In the genomic region with DNA sequence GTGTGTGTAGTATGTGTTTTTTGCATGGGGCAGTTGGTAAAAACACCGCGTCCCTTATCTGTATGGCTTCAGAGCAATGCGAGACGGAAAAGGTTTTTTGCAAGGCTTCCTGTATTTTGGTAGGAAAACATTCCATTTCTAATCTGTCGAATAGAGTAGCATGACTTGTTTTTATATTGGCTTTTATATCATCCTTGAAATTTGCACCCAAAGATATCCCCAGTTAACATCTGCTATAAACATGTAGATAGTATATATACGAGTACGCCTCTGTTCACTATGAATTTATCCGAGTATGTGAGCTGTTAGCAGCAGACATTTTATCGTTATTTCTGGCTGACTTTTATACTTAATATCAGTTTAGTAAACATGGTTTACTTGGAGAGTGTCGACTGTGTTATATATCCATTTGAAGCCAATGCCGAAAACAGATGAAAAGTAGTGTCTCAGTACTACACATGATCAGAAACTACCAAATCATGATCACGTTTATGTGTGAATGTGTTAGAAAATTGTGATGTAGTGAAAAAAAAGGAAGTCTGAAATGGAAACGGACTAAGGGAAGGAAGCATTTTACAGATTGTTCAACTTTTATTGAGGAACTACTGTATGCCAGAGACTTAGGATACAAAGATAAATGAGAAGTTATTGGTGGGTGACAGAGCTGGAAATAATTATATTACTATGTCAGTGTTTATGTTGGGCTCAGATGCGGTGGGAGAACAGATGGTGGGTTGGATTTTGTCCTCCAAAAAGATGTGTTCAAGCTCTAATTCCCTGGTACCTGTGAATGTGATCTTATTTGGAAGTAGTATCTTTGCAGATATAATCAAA, we compare ENCODE assay signal across 8 cellular contexts. TPM values are rescaled to one million over a fixed set of nuclear protein-coding genes. Genes with fewer than 3 reads are reported as not detected.
A peak's percentile ranks its signal among the peaks of the same experiment; 100 is the strongest.
DNase-seq lines count a peak whose midpoint lies in the region; ATAC-seq, FAIRE-seq and TF ChIP-seq lines count a peak whose summit lies in the region.

No MANE protein-coding gene starts in this region.

- H3K36me3 ChIP-seq in WERI-Rb-1, result peaks cover 15% of the 10 kb centered on the region
- peaks cover 12% of the 10 kb centered on the region in 2 donors for H3K36me3 ChIP-seq in kidney (ENCODE audit: control insufficient read depth in 1 of 2, insufficient read depth in 2 of 2, low read length in 2 of 2)
- H3K36me3 ChIP-seq in upper lobe of right lung, result peaks cover 16% of the 10 kb centered on the region

- peak overlapping the region; percentile 93 to 97 for H3K9ac ChIP-seq in kidney (ENCODE audit: low read length in 2 of 2)

- peak overlapping the region; percentile 97 for H3K27ac ChIP-seq in WERI-Rb-1
- H3K27ac ChIP-seq in kidney (ENCODE audit: low read depth in 2 of 2, low read length in 2 of 2), result peak overlapping the region; percentile 93 to 94
- peak overlapping the region; percentile 99 for H3K27ac ChIP-seq in upper lobe of right lung

- no peak overlapping the region for H3K27ac Mint-ChIP-seq in stimulated activated naive B cell treated with anti-CD40 and anti-IgM and Interleukin-4, amounts not matched to agents 10 μg/mL and 1 μg/mL and 100 μg/mL, for 72 hours
- H3K27ac Mint-ChIP-seq in progenitor cell of endocrine pancreas, result no peak overlapping the region

- no peaks in the 10 kb centered on the region for H3K27me3 Mint-ChIP-seq in stimulated activated naive B cell treated with anti-CD40 and anti-IgM and Interleukin-4, amounts not matched to agents 10 μg/mL and 1 μg/mL and 100 μg/mL, for 72 hours
- H3K27me3 Mint-ChIP-seq in progenitor cell of endocrine pancreas, result no peaks in the 10 kb centered on the region

- DNase-seq in SHP77 treated with DMSO at 0.1 percent for 48 hours (lab: John Stamatoyannopoulos, UW) (peak; percentile 38), SHP77 (lab: John Stamatoyannopoulos, UW) (no peak), WERI-Rb-1 (no peak), kidney (no peak), upper lobe of right lung (no peak), NCI-H1930 (lab: John Stamatoyannopoulos, UW) (no peak), progenitor cell of endocrine pancreas (ENCODE audit: low spot score, unreplicated experiment) (no peak)
- DNase-seq in stimulated activated naive B cell treated with anti-CD40 and anti-IgM and Interleukin-4, amounts not matched to agents 10 μg/mL and 1 μg/mL and 100 μg/mL, for 72 hours, result no peak

- H3K4me1 ChIP-seq in kidney (ENCODE audit: control insufficient read depth in 1 of 2, insufficient read depth in 1 of 2, low read depth in 1 of 2, low read length in 2 of 2), result peaks cover 22 to 41% of the 10 kb centered on the region in 2 donors
- H3K4me1 ChIP-seq in upper lobe of right lung, result peaks cover 37% of the 10 kb centered on the region

- no peak for FAIRE-seq in kidney (lab: Jason Lieb, UNC)

- TF ChIP-seq CTCF in WERI-Rb-1 (IDR thresholded peaks at IDR 0.05; ENCODE audit: low read depth, low read length) (no peak), kidney (IDR thresholded peaks at IDR 0.05; ENCODE audit: borderline replicate concordance, extremely low read depth, insufficient read depth) (no peak), upper lobe of right lung (IDR thresholded peaks at IDR 0.05) (no peak), progenitor cell of endocrine pancreas (IDR thresholded peaks at IDR 0.05; ENCODE audit: unreplicated experiment) (no peak)

- H3K27me3 ChIP-seq in WERI-Rb-1 (ENCODE audit: insufficient read depth, low read depth, severe bottlenecking) (no peaks in the 10 kb centered on the region), upper lobe of right lung (no peaks in the 10 kb centered on the region)

- intact Hi-C loops in kidney (cut with DNase I), result no loop called here
- intact Hi-C loops in upper lobe of right lung (cut with DNase I), result no loop called here

- H3K4me3 ChIP-seq in WERI-Rb-1 (ENCODE audit: low read depth, low read length), result peak overlapping the region; percentile 86
- peak overlapping the region; percentile 84 to 93 for H3K4me3 ChIP-seq in kidney (ENCODE audit: low read length in 2 of 2)
- H3K4me3 ChIP-seq in upper lobe of right lung, result peak overlapping the region; percentile 77

- no peaks in the 10 kb centered on the region for H3K9me3 Mint-ChIP-seq in stimulated activated naive B cell treated with anti-CD40 and anti-IgM and Interleukin-4, amounts not matched to agents 10 μg/mL and 1 μg/mL and 100 μg/mL, for 72 hours
- H3K9me3 Mint-ChIP-seq in progenitor cell of endocrine pancreas (ENCODE audit: low read depth), result no peaks in the 10 kb centered on the region

- H3K36me3 Mint-ChIP-seq in stimulated activated naive B cell treated with anti-CD40 and anti-IgM and Interleukin-4, amounts not matched to agents 10 μg/mL and 1 μg/mL and 100 μg/mL, for 72 hours, result peaks cover 15% of the 10 kb centered on the region in 2 donors
- peaks cover 16% of the 10 kb centered on the region for H3K36me3 Mint-ChIP-seq in progenitor cell of endocrine pancreas (ENCODE audit: insufficient read depth)

- H3K9me3 ChIP-seq in WERI-Rb-1 (ENCODE audit: severe bottlenecking) (no peaks in the 10 kb centered on the region), kidney (ENCODE audit: control insufficient read depth in 1 of 2, low read length in 2 of 2) (no peaks in the 10 kb centered on the region), upper lobe of right lung (no peaks in the 10 kb centered on the region)

- H3K4me3 Mint-ChIP-seq in stimulated activated naive B cell treated with anti-CD40 and anti-IgM and Interleukin-4, amounts not matched to agents 10 μg/mL and 1 μg/mL and 100 μg/mL, for 72 hours, result no peak overlapping the region
- H3K4me3 Mint-ChIP-seq in progenitor cell of endocrine pancreas (ENCODE audit: low read depth), result no peak overlapping the region

- peaks cover 10% of the 10 kb centered on the region in 2 donors for H3K4me1 Mint-ChIP-seq in stimulated activated naive B cell treated with anti-CD40 and anti-IgM and Interleukin-4, amounts not matched to agents 10 μg/mL and 1 μg/mL and 100 μg/mL, for 72 hours
- peaks cover 22% of the 10 kb centered on the region for H3K4me1 Mint-ChIP-seq in progenitor cell of endocrine pancreas (ENCODE audit: low read depth)

- no peak for ATAC-seq in upper lobe of right lung
- ATAC-seq in stimulated activated naive B cell treated with anti-CD40 and anti-IgM and Interleukin-4, amounts not matched to agents 10 μg/mL and 1 μg/mL and 100 μg/mL, for 72 hours (replicated peaks), result no peak

RNA-seq across cellular contexts. Expression of a gene that starts 1.1 kb away (rescaled TPM):
- 13.8 TPM for total RNA-seq in kidney
- polyA plus RNA-seq in kidney (ENCODE audit: insufficient read depth, low read depth, low replicate concordance), result 3.1 TPM
- 38.0 TPM for total RNA-seq in upper lobe of right lung
- total RNA-seq in progenitor cell of endocrine pancreas, result 3.0 and 3.2 TPM in 2 replicates

RNA-seq across cellular contexts. Expression of a gene that starts 1.1 kb away (rescaled TPM):
- 160 TPM for total RNA-seq in kidney
- 67.6 TPM for polyA plus RNA-seq in kidney (ENCODE audit: insufficient read depth, low read depth, low replicate concordance)
- total RNA-seq in upper lobe of right lung, result 107 TPM
- total RNA-seq in progenitor cell of endocrine pancreas, result 54.5 and 55.9 TPM in 2 replicates
